Comparison of ENCODE assay signal across 24 cellular contexts in the genomic region with DNA sequence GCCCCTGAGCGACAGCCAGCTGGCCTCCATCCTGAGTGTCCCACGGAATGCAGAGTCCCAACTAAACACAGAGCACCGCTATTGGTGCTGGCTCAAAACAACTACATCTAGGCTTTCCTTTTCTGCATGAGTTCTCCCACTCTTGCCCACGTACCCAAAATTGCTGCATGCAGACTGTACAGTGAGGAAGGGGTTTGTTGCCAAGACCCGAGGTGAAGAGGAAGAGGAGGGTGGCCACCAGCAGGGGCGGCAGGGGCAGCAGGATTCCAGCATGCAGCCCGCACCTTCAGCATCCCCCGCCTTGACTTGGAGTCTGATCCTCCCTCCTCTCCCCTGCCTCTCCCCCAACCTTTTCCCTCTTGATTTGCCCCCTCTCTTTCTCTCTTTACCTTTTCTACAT. TPM values are rescaled to one million over a fixed set of nuclear protein-coding genes. Genes with fewer than 3 reads are reported as not detected.
DNase-seq lines count a peak whose midpoint lies in the region; ATAC-seq, FAIRE-seq and TF ChIP-seq lines count a peak whose summit lies in the region.
"Had no signal": no experiment of that assay in that cellular context is flagged by ENCODE, and none has a peak within 500 bp of the region (broad histone marks: within the 10 kb centered on the region; RNA-seq: fewer than 3 reads in every experiment).

No MANE protein-coding gene starts in this region.

- intact Hi-C loops in K562 (cut with micrococcal nuclease): no loop called here

- no peaks in the 10 kb centered on the region for H3K9me1 ChIP-seq in K562 (ENCODE audit: control insufficient read depth, insufficient read depth, low read length)

- no peak overlapping the region for H3K4me3 ChIP-seq in H7 (ENCODE audit: insufficient read depth, low read depth, low read length)
- no peak overlapping the region for H3K4me3 ChIP-seq in K562
- no peak overlapping the region for H3K4me3 ChIP-seq in thymus (ENCODE audit: low read length)
- no peak overlapping the region for H3K4me3 ChIP-seq in foreskin fibroblast (ENCODE audit: low read depth in 1 of 2, low read length in 2 of 2)
- H3K4me3 ChIP-seq: A549, BLaER1, MG63, SJCRH30 had no signal

- ATAC-seq in K562 (no peak), left lobe of liver (no peak), GM18498 (IDR thresholded peaks at IDR 0.05; ENCODE audit: unreplicated experiment) (no peak)
- ATAC-seq: A549 had no signal

- peaks cover 0 to 2% of the 10 kb centered on the region in 2 experiments; a peak in 1 of 5 replicates for H3K4me1 ChIP-seq in K562 (replicated peaks in 1 of 2; ENCODE audit: control insufficient read depth in 2 of 2, insufficient read depth in 2 of 2, low read length in 2 of 2)
- H3K4me1 ChIP-seq in thymus (ENCODE audit: control insufficient read depth, insufficient read depth, low read length): no peaks in the 10 kb centered on the region
- H3K4me1 ChIP-seq: A549, BLaER1, SJCRH30 had no signal

- WGBS in K562 (ENCODE audit: insufficient coverage, low coverage, missing lambda C conversion rate): 6% methylated on average over 8 of the region's 8 CpGs
- WGBS in thymus: 92% methylated on average over 8 of the region's 8 CpGs

- H4K20me1 ChIP-seq in K562 (replicated peaks; ENCODE audit: control insufficient read depth, insufficient read depth, low read length): no peaks in the 10 kb centered on the region
- H4K20me1 ChIP-seq: BLaER1 had no signal

- POLR2A ChIA-PET in K562 (lab: Yijun Ruan, JAX): no interaction called here

- in situ Hi-C loops in K562 (cut with MboI): no loop called here

- no peak for TF ChIP-seq POLR2A in K562 (conservative IDR thresholded peaks at IDR 0.05)

- H3K36me3 ChIP-seq in H7 (replicated peaks; ENCODE audit: control insufficient read depth, insufficient read depth, low read length) (no peaks in the 10 kb centered on the region), K562 (ENCODE audit: control insufficient read depth, insufficient read depth, low read length) (no peaks in the 10 kb centered on the region), thymus (ENCODE audit: control insufficient read depth, insufficient read depth) (no peaks in the 10 kb centered on the region)
- H3K36me3 ChIP-seq: BLaER1, MG63, SJCRH30 had no signal

- CTCF ChIA-PET in K562 (lab: Yijun Ruan, JAX; ENCODE audit: low intra/inter-chr PET ratio): interaction anchor here (0.6 kb wide), 1 partner anchor 14 kb away, joined by 3 read pairs; no protein-coding TSS in a partner anchor

- H3K9ac ChIP-seq in K562 (ENCODE audit: insufficient read depth in 1 of 2, low read depth in 2 of 2, low read length in 2 of 2): no peak overlapping the region
- H3K9ac ChIP-seq: BLaER1 had no signal

- no peak for TF ChIP-seq RAD21 in K562 (CRISPR knock-in tag; conservative IDR thresholded peaks at IDR 0.05 in 1 of 2, IDR thresholded peaks at IDR 0.05 in 1 of 2)

- H3K27ac ChIP-seq in K562 (ENCODE audit: extremely low read depth, low read depth, low read length): no peak overlapping the region
- H3K27ac ChIP-seq in thymus (ENCODE audit: low read depth): peak overlapping the region; percentile 61
- H3K27ac ChIP-seq: A549, BLaER1, SJCRH30 had no signal

- TF ChIP-seq CTCF in K562 (IDR thresholded peaks at IDR 0.05 in 2 of 3, conservative IDR thresholded peaks at IDR 0.05 in 1 of 3; ENCODE audit: insufficient read depth in 2 of 3, low read depth in 1 of 3, low read length in 3 of 3) (no peak), foreskin fibroblast (IDR thresholded peaks at IDR 0.05; ENCODE audit: low read depth, low read length) (no peak)

- H3K27me3 ChIP-seq in H7 (ENCODE audit: control insufficient read depth, insufficient read depth, low read length) (no peaks in the 10 kb centered on the region), K562 (ENCODE audit: control insufficient read depth in 2 of 2, insufficient read depth in 2 of 2, low read length in 2 of 2) (peaks cover 3 to 35% of the 10 kb centered on the region in 2 experiments; a peak in 3 of 5 replicates), thymus (ENCODE audit: control insufficient read depth, insufficient read depth) (no peaks in the 10 kb centered on the region)
- H3K27me3 ChIP-seq: BLaER1, MG63, SJCRH30 had no signal

- H3K9me3 ChIP-seq in K562 (replicated peaks; ENCODE audit: control insufficient read depth, insufficient read depth, low read depth, low read length) (no peaks in the 10 kb centered on the region), thymus (ENCODE audit: control insufficient read depth) (no peaks in the 10 kb centered on the region)
- H3K9me3 ChIP-seq: A549, BLaER1, MG63, SJCRH30 had no signal

- H3K4me2 ChIP-seq in K562 (ENCODE audit: insufficient read depth, low read length): no peak overlapping the region
- H3K4me2 ChIP-seq: A549, BLaER1 had no signal

- no TSS peak for BruUV-seq in K562 (replicated peaks; lab: Mats Ljungman, UMichigan)

- FAIRE-seq in K562 (lab: Jason Lieb, UNC): no peak
- FAIRE-seq: A549, GM12891 had no signal

- no peak for TF ChIP-seq EP300 in K562 (IDR thresholded peaks at IDR 0.05; ENCODE audit: low read length)

- DNase-seq in H7 (peak; percentile 26), K562 (ENCODE audit: extremely low read depth in 1 of 4, low spot score in 3 of 4) (no peak), left lobe of liver (ENCODE audit: low spot score) (peak; percentile 37), retina (no peak), foreskin fibroblast (no peak)
- DNase-seq: CD8-positive, alpha-beta memory T cell; DMS53; EL; HFFc6; Karpas-422; MG63; NCI-H1048; NCI-H1436; NCI-H1930; NCI-H226; NCI-H524 treated with DMSO at 0.1 percent for 48 hours; SJCRH30 had no signal

- no peak overlapping the region for H2AFZ ChIP-seq in K562 (ENCODE audit: low read depth, low read length)

- H3K79me2 ChIP-seq in K562 (ENCODE audit: control insufficient read depth, insufficient read depth, low read length): no peaks in the 10 kb centered on the region

RNA-seq across cellular contexts. Expression of a gene that starts 8.0 kb away (rescaled TPM):
- total RNA-seq in H7 (2014; rRNA removed; shearing (Covaris generic)): not detected in 2 replicates
- not detected in 2 replicates for total RNA-seq in K562 (2011; cell fraction: chromatin; rRNA removed; ENCODE audit: low replicate concordance)
- not detected in 2 replicates for total RNA-seq in K562 (2011; cell fraction: nucleolus; rRNA removed)
- not detected in 2 replicates for total RNA-seq in K562 (2011; cell fraction: nucleoplasm; rRNA removed)
- total RNA-seq in K562 (2014; rRNA removed) (not detected in 2 replicates), K562 (2014; rRNA removed; fragmentation: Illumina TruSeq; extraction: Trizol) (not detected in 2 replicates), K562 (2015; rRNA removed; fragmentation: Illumina TruSeq; extraction: Trizol) (not detected in 2 replicates), K562 (2021) (0.34 and 0.80 TPM in 2 replicates), left lobe of liver (36.3 TPM)
- polyA plus RNA-seq in K562 (2011; rRNA removed) (not detected in 2 replicates), K562 (2014; fragmentation: Illumina TruSeq; extraction: Trizol) (not detected in 2 replicates), K562 (2014; fragmentation: Nextera tagmentation; extraction: Ambion mirVana) (not detected), K562 (2014; rRNA removed) (not detected in 2 replicates), thymus (1,119 TPM)
- polyA plus RNA-seq in K562 (2011; cell fraction: cytosol; rRNA removed): not detected in 2 replicates
- polyA plus RNA-seq in K562 (2011; cell fraction: nucleus; rRNA removed): not detected in 2 replicates
- not detected in 2 replicates for polyA plus RNA-seq in K562 (2012)
- polyA minus RNA-seq in K562 (2011; rRNA and poly(A)+ RNA removed): not detected in 2 replicates
- not detected in 2 replicates for polyA minus RNA-seq in K562 (2011; cell fraction: cytosol; rRNA and poly(A)+ RNA removed)
- polyA minus RNA-seq in K562 (2011; cell fraction: nucleus; rRNA and poly(A)+ RNA removed): not detected in 2 replicates
- total RNA-seq: H4, HFFc6, SJCRH30 had no signal

RNA-seq across cellular contexts. Expression of a gene that starts 9.7 kb away (rescaled TPM):
- total RNA-seq in H7 (2014; rRNA removed; shearing (Covaris generic)): not detected in 2 replicates
- total RNA-seq in K562 (2011; cell fraction: chromatin; rRNA removed; ENCODE audit: low replicate concordance): not detected in 2 replicates
- total RNA-seq in K562 (2011; cell fraction: nucleolus; rRNA removed): not detected in 2 replicates
- not detected in 2 replicates for total RNA-seq in K562 (2011; cell fraction: nucleoplasm; rRNA removed)
- total RNA-seq in K562 (2014; rRNA removed) (not detected in 2 replicates), K562 (2014; rRNA removed; fragmentation: Illumina TruSeq; extraction: Trizol) (not detected in 2 replicates), K562 (2015; rRNA removed; fragmentation: Illumina TruSeq; extraction: Trizol) (not detected in 2 replicates), K562 (2021) (not detected in 2 replicates), left lobe of liver (1.2 TPM)
- polyA plus RNA-seq in K562 (2011; rRNA removed) (not detected in 2 replicates), K562 (2014; fragmentation: Illumina TruSeq; extraction: Trizol) (not detected in 2 replicates), K562 (2014; fragmentation: Nextera tagmentation; extraction: Ambion mirVana) (not detected), K562 (2014; rRNA removed) (not detected in 2 replicates), thymus (29.1 TPM)
- not detected in 2 replicates for polyA plus RNA-seq in K562 (2011; cell fraction: cytosol; rRNA removed)
- polyA plus RNA-seq in K562 (2011; cell fraction: nucleus; rRNA removed): not detected in 2 replicates
- not detected in 2 replicates for polyA plus RNA-seq in K562 (2012)
- polyA minus RNA-seq in K562 (2011; rRNA and poly(A)+ RNA removed): not detected in 2 replicates
- not detected in 2 replicates for polyA minus RNA-seq in K562 (2011; cell fraction: cytosol; rRNA and poly(A)+ RNA removed)
- not detected in 2 replicates for polyA minus RNA-seq in K562 (2011; cell fraction: nucleus; rRNA and poly(A)+ RNA removed)
- total RNA-seq: CD8-positive, alpha-beta memory T cell; H4; HFFc6; HT-29; SJCRH30 had no signal
- polyA plus RNA-seq: A549; CD8-positive, alpha-beta memory T cell had no signal

RNA-seq across cellular contexts. Expression of a gene that starts 17.1 kb away (rescaled TPM):
- not detected in 2 replicates for total RNA-seq in H7 (2014; rRNA removed; shearing (Covaris generic))
- 0.23 and 0.37 TPM in 2 replicates for total RNA-seq in K562 (2011; cell fraction: chromatin; rRNA removed; ENCODE audit: low replicate concordance)
- total RNA-seq in K562 (2011; cell fraction: nucleolus; rRNA removed): not detected in 2 replicates
- not detected in 2 replicates for total RNA-seq in K562 (2011; cell fraction: nucleoplasm; rRNA removed)
- not detected in 2 replicates for total RNA-seq in K562 (2014; rRNA removed)
- total RNA-seq in K562 (2014; rRNA removed; fragmentation: Illumina TruSeq; extraction: Trizol): not detected in 2 replicates
- not detected in 2 replicates for total RNA-seq in K562 (2015; rRNA removed; fragmentation: Illumina TruSeq; extraction: Trizol)
- total RNA-seq in K562 (2021): 0.13 and 0.22 TPM in 2 replicates
- polyA plus RNA-seq in K562 (2011; rRNA removed): 0.06 and 0.08 TPM in 2 replicates
- polyA plus RNA-seq in K562 (2011; cell fraction: cytosol; rRNA removed): 0.12 and 0.16 TPM in 2 replicates
- 0.22 and 0.55 TPM in 2 replicates for polyA plus RNA-seq in K562 (2011; cell fraction: nucleus; rRNA removed)
- polyA plus RNA-seq in K562 (2012): 0.04 and 0.65 TPM in 2 replicates
- polyA plus RNA-seq in K562 (2014; fragmentation: Illumina TruSeq; extraction: Trizol): 0.07 TPM in 1 of 2 replicates, not detected in the other
- polyA plus RNA-seq in K562 (2014; fragmentation: Nextera tagmentation; extraction: Ambion mirVana): under 1 TPM in 1 of 2 experiments, not detected in 1; 0.11 TPM
- not detected in 2 replicates for polyA plus RNA-seq in K562 (2014; rRNA removed)
- not detected in 2 replicates for polyA minus RNA-seq in K562 (2011; rRNA and poly(A)+ RNA removed)
- polyA minus RNA-seq in K562 (2011; cell fraction: cytosol; rRNA and poly(A)+ RNA removed): not detected in 2 replicates
- 0.11 and 0.27 TPM in 2 replicates for polyA minus RNA-seq in K562 (2011; cell fraction: nucleus; rRNA and poly(A)+ RNA removed)
- not detected for total RNA-seq in left lobe of liver
- polyA plus RNA-seq in thymus: 6.1 TPM
- total RNA-seq: CD8-positive, alpha-beta memory T cell; H4; HFFc6; HT-29; SJCRH30 had no signal
- polyA plus RNA-seq: A549; CD8-positive, alpha-beta memory T cell had no signal

RNA-seq across cellular contexts. Expression of a gene that starts 25.2 kb away (rescaled TPM):
- total RNA-seq in H7 (2014; rRNA removed; shearing (Covaris generic)): not detected in 2 replicates
- total RNA-seq in K562 (2011; cell fraction: chromatin; rRNA removed; ENCODE audit: low replicate concordance): not detected in 2 replicates
- total RNA-seq in K562 (2011; cell fraction: nucleolus; rRNA removed): not detected in 2 replicates
- not detected in 2 replicates for total RNA-seq in K562 (2011; cell fraction: nucleoplasm; rRNA removed)
- not detected in 2 replicates for total RNA-seq in K562 (2014; rRNA removed)
- not detected in 2 replicates for total RNA-seq in K562 (2014; rRNA removed; fragmentation: Illumina TruSeq; extraction: Trizol)
- total RNA-seq in K562 (2015; rRNA removed; fragmentation: Illumina TruSeq; extraction: Trizol): not detected in 2 replicates
- 0.42 and 0.60 TPM in 2 replicates for total RNA-seq in K562 (2021)
- not detected in 2 replicates for polyA plus RNA-seq in K562 (2011; rRNA removed)
- polyA plus RNA-seq in K562 (2011; cell fraction: cytosol; rRNA removed): not detected in 2 replicates
- polyA plus RNA-seq in K562 (2011; cell fraction: nucleus; rRNA removed): not detected in 2 replicates
- polyA plus RNA-seq in K562 (2012): not detected in 2 replicates
- not detected in 2 replicates for polyA plus RNA-seq in K562 (2014; fragmentation: Illumina TruSeq; extraction: Trizol)
- polyA plus RNA-seq in K562 (2014; fragmentation: Nextera tagmentation; extraction: Ambion mirVana): under 1 TPM in 1 of 2 experiments, not detected in 1; 0.15 TPM
- polyA plus RNA-seq in K562 (2014; rRNA removed): not detected in 2 replicates
- polyA minus RNA-seq in K562 (2011; rRNA and poly(A)+ RNA removed): not detected in 2 replicates
- not detected in 2 replicates for polyA minus RNA-seq in K562 (2011; cell fraction: cytosol; rRNA and poly(A)+ RNA removed)
- not detected in 2 replicates for polyA minus RNA-seq in K562 (2011; cell fraction: nucleus; rRNA and poly(A)+ RNA removed)
- 23.7 TPM for total RNA-seq in left lobe of liver
- polyA plus RNA-seq in thymus: 754 TPM
- total RNA-seq: CD8-positive, alpha-beta memory T cell; H4; HFFc6; HT-29; SJCRH30 had no signal
- polyA plus RNA-seq: A549; CD8-positive, alpha-beta memory T cell had no signal

RNA-seq across cellular contexts. Expression of a gene that starts 50.6 kb away (rescaled TPM):
- total RNA-seq in H7 (2014; rRNA removed; shearing (Covaris generic)): not detected in 2 replicates
- total RNA-seq in K562 (2011; cell fraction: chromatin; rRNA removed; ENCODE audit: low replicate concordance): not detected in 2 replicates
- total RNA-seq in K562 (2011; cell fraction: nucleolus; rRNA removed): not detected in 2 replicates
- not detected in 2 replicates for total RNA-seq in K562 (2011; cell fraction: nucleoplasm; rRNA removed)
- total RNA-seq in K562 (2014; rRNA removed): not detected in 2 replicates
- total RNA-seq in K562 (2014; rRNA removed; fragmentation: Illumina TruSeq; extraction: Trizol): not detected in 2 replicates
- not detected in 2 replicates for total RNA-seq in K562 (2015; rRNA removed; fragmentation: Illumina TruSeq; extraction: Trizol)
- total RNA-seq in K562 (2021): not detected in 2 replicates
- polyA plus RNA-seq in K562 (2011; rRNA removed): not detected in 2 replicates
- not detected in 2 replicates for polyA plus RNA-seq in K562 (2011; cell fraction: cytosol; rRNA removed)
- polyA plus RNA-seq in K562 (2011; cell fraction: nucleus; rRNA removed): not detected in 2 replicates
- 0.03 TPM in 1 of 2 replicates, not detected in the other for polyA plus RNA-seq in K562 (2012)
- not detected in 2 replicates for polyA plus RNA-seq in K562 (2014; fragmentation: Illumina TruSeq; extraction: Trizol)
- not detected for polyA plus RNA-seq in K562 (2014; fragmentation: Nextera tagmentation; extraction: Ambion mirVana)
- polyA plus RNA-seq in K562 (2014; rRNA removed): not detected in 2 replicates
- polyA minus RNA-seq in K562 (2011; rRNA and poly(A)+ RNA removed): not detected in 2 replicates
- not detected in 2 replicates for polyA minus RNA-seq in K562 (2011; cell fraction: cytosol; rRNA and poly(A)+ RNA removed)
- not detected in 2 replicates for polyA minus RNA-seq in K562 (2011; cell fraction: nucleus; rRNA and poly(A)+ RNA removed)
- not detected for total RNA-seq in left lobe of liver
- 0.30 TPM for polyA plus RNA-seq in thymus
- total RNA-seq: CD8-positive, alpha-beta memory T cell; H4; HFFc6; HT-29; SJCRH30 had no signal
- polyA plus RNA-seq: A549; CD8-positive, alpha-beta memory T cell had no signal

Comparison
In these comparisons a context has a peak if more than half of its experiments do, and no peak if none do; other contexts are left out.
1. DNase-seq: peak in H7 (single experiment) and left lobe of liver (single experiment); none in K562 (0 of 4), retina (single experiment) and foreskin fibroblast (0 of 2).
2. RNA of a gene that starts 8.0 kb away (total RNA-seq): 36.3 TPM in left lobe of liver (single experiment); not detected in H7 and 0.34 to 0.80 TPM in K562; every median in the first group is over 10 times any median in the second.